In genomic region chr2:152046940-152047339, GRCh38 we compare ENCODE assay signal across 15 cellular contexts. TPM values are rescaled to one million over a fixed set of nuclear protein-coding genes. Genes with fewer than 3 reads are reported as not detected.
DNase-seq lines count a peak whose midpoint lies in the region; ATAC-seq and TF ChIP-seq lines count a peak whose summit lies in the region.
"Had no signal": no experiment of that assay in that cellular context is flagged by ENCODE, and none has a peak within 500 bp of the region (broad histone marks: within the 10 kb centered on the region; RNA-seq: fewer than 3 reads in every experiment).

No MANE protein-coding gene starts in this region.

- in situ Hi-C loops in GM13976 (cut with MboI; ENCODE audit: low sequenced_read_pairs, unreplicated experiment) = loop anchor here (10.0 to 25.0 kb wide), 2 partner anchors 118 to 390 kb away; no protein-coding TSS in a partner anchor

- no peak overlapping the region for H3K4me3 Mint-ChIP-seq in activated CD4-positive, alpha-beta T cell treated with anti-CD3 and anti-CD28 coated beads, Interleukin-2, amount 10 ng/mL, durations not matched to agents 7 days and 5 days
- H3K4me3 Mint-ChIP-seq: activated naive CD4-positive, alpha-beta T cell treated with anti-CD3 and anti-CD28 coated beads for 36 hours; nephron progenitor cell had no signal

- no peak overlapping the region for H3K27ac Mint-ChIP-seq in activated CD4-positive, alpha-beta T cell treated with anti-CD3 and anti-CD28 coated beads, Interleukin-2, amount 10 ng/mL, durations not matched to agents 7 days and 5 days
- H3K27ac Mint-ChIP-seq: activated naive CD4-positive, alpha-beta T cell treated with anti-CD3 and anti-CD28 coated beads for 36 hours; nephron progenitor cell had no signal

- peaks cover 2% of the 10 kb centered on the region for H3K27me3 Mint-ChIP-seq in activated CD4-positive, alpha-beta T cell treated with anti-CD3 and anti-CD28 coated beads, Interleukin-2, amount 10 ng/mL, durations not matched to agents 7 days and 5 days

- TF ChIP-seq CTCF in GM13976 (IDR thresholded peaks at IDR 0.05; ENCODE audit: borderline replicate concordance, control extremely low read depth, extremely low read depth, insufficient read depth, missing control alignments) = no peak

- peak; percentile 53 for ATAC-seq in GM19468 (IDR thresholded peaks at IDR 0.05; ENCODE audit: extremely low read depth, unreplicated experiment)
- ATAC-seq in HG03039 (IDR thresholded peaks at IDR 0.05; ENCODE audit: unreplicated experiment) = peak; percentile 52

- H3K36me3 Mint-ChIP-seq in activated CD4-positive, alpha-beta T cell treated with anti-CD3 and anti-CD28 coated beads, Interleukin-2, amount 10 ng/mL, durations not matched to agents 7 days and 5 days (ENCODE audit: low read depth) = no peaks in the 10 kb centered on the region

- peak; percentile 50 for DNase-seq in GM13976 (ENCODE audit: low spot score)
- DNase-seq in NOMO-1 treated with DMSO at 0.1 percent for 48 hours (lab: John Stamatoyannopoulos, UW; ENCODE audit: unreplicated experiment) = peak; percentile 87
- no peak for DNase-seq in NCI-H446 (lab: John Stamatoyannopoulos, UW)
- DNase-seq in Ammon's horn (ENCODE audit: low spot score) = no peak
- no peak for DNase-seq in NCI-H345 (lab: John Stamatoyannopoulos, UW)
- no peak for DNase-seq in activated CD4-positive, alpha-beta T cell treated with anti-CD3 and anti-CD28 coated beads, Interleukin-2, amount 10 ng/mL, durations not matched to agents 7 days and 5 days
- DNase-seq: activated naive CD4-positive, alpha-beta T cell treated with anti-CD3 and anti-CD28 coated beads for 36 hours; effector memory CD4-positive, alpha-beta T cell; HCEC 1CT; NCI-H1048; nephron progenitor cell; OCI-M1; stimulated activated CD4-positive, alpha-beta T cell treated with anti-CD3 and anti-CD28 coated beads, Interleukin-4, amount 100 ng/mL, for 24 hours had no signal

- H3K9me3 Mint-ChIP-seq in activated CD4-positive, alpha-beta T cell treated with anti-CD3 and anti-CD28 coated beads, Interleukin-2, amount 10 ng/mL, durations not matched to agents 7 days and 5 days = no peaks in the 10 kb centered on the region
- H3K9me3 Mint-ChIP-seq: activated naive CD4-positive, alpha-beta T cell treated with anti-CD3 and anti-CD28 coated beads for 36 hours; nephron progenitor cell had no signal

- CTCF ChIA-PET in activated CD4-positive, alpha-beta T cell treated with anti-CD3 and anti-CD28 coated beads, Interleukin-2, amount 10 ng/mL, durations not matched to agents 7 days and 5 days (lab: Charles Lee) = interaction anchor here (0.7 to 1.4 kb wide), 4 partner anchors 45 to 589 kb away, joined by 3 read pairs; no protein-coding TSS in a partner anchor

- H3K4me1 Mint-ChIP-seq in activated CD4-positive, alpha-beta T cell treated with anti-CD3 and anti-CD28 coated beads, Interleukin-2, amount 10 ng/mL, durations not matched to agents 7 days and 5 days = no peaks in the 10 kb centered on the region
- H3K4me1 Mint-ChIP-seq: nephron progenitor cell had no signal

- POLR2A ChIA-PET in activated CD4-positive, alpha-beta T cell treated with anti-CD3 and anti-CD28 coated beads, Interleukin-2, amount 10 ng/mL, durations not matched to agents 7 days and 5 days (lab: Charles Lee) = no interaction called here

RNA-seq across cellular contexts. Expression of gene CACNB4, which starts 51.9 kb away (rescaled TPM):
- under 1 TPM; 0.12 to 0.21 TPM for total RNA-seq in activated CD4-positive, alpha-beta T cell treated with anti-CD3 and anti-CD28 coated beads, Interleukin-2, amount 10 ng/mL, durations not matched to agents 7 days and 5 days

Comparison
In these comparisons a context has a peak if more than half of its experiments do, and no peak if none do; other contexts are left out.
1. DNase-seq: peak in GM13976 (single experiment) and NOMO-1 treated with DMSO at 0.1 percent for 48 hours (single experiment); none in NCI-H446 (0 of 2), Ammon's horn (single experiment), NCI-H345 (single experiment) and activated CD4-positive, alpha-beta T cell treated with anti-CD3 and anti-CD28 coated beads, Interleukin-2, amount 10 ng/mL, durations not matched to agents 7 days and 5 days (single experiment).